Comparison of ENCODE assay signal across 36 cellular contexts in genomic region chr6:4983322-4983721, GRCh38.
"Had no signal": no experiment of that assay in that cellular context is flagged by ENCODE, and none has a peak within 500 bp of the region (broad histone marks: within the 10 kb centered on the region; RNA-seq: fewer than 3 reads in every experiment).

No MANE protein-coding gene starts in this region.

- H3K9ac ChIP-seq: SK-N-SH had no signal

- H3K4me2 ChIP-seq: SK-N-SH had no signal

- H3K36me3 ChIP-seq: brain microvascular endothelial cell, MG63, Peyer's patch, SJSA1 had no signal

- H3K4me1 ChIP-seq: Peyer's patch, SJSA1 had no signal

- H3K27me3 ChIP-seq: brain microvascular endothelial cell, MG63, Peyer's patch, SJSA1 had no signal

- FAIRE-seq: TTC549 had no signal

- H3K9me3 ChIP-seq: MG63 had no signal

- DNase-seq: activated CD4-positive, alpha-beta T cell treated with anti-CD3 and anti-CD28 coated beads, Interleukin-2, amount 10 ng/mL, durations not matched to agents 24 days and 14 days; activated CD4-positive, alpha-beta T cell treated with anti-CD3 and anti-CD28 coated beads, Interleukin-2, amount 50 U/mL, for 4 hours; activated CD8-positive, alpha-beta T cell treated with anti-CD3 and anti-CD28 coated beads for 36 hours; activated effector memory CD4-positive, alpha-beta T cell treated with anti-CD3 and anti-CD28 coated beads, Interleukin-2, amount 50 U/mL, for 16 hours; activated naive CD4-positive, alpha-beta T cell; activated naive CD4-positive, alpha-beta T cell treated with anti-CD3 and anti-CD28 coated beads, Interleukin-2, amount 50 U/mL, for 16 hours; activated naive CD8-positive, alpha-beta T cell treated with anti-CD3 and anti-CD28 coated beads for 36 hours; activated T-cell treated with anti-CD3 and anti-CD28 coated beads, Interleukin-2, amount 50 U/mL, for 1 hour; activated T-cell treated with anti-CD3 and anti-CD28 coated beads, Interleukin-2, amount 50 U/mL, for 72 hours; amniotic stem cell; aorta; brain microvascular endothelial cell; Kasumi-1; KG1; MG63; NCI-H1092; NCI-H1436 treated with DMSO at 0.1 percent for 48 hours; NCI-H1694 treated with DMSO at 0.1 percent for 48 hours; NCI-H2029; NCI-H2107; NCI-H2171; NCI-H510A; NCI-H526; NCI-H748 treated with DMSO at 0.1 percent for 48 hours; NK-92 treated with Interleukin-12 subunit alpha and Interleukin-12 subunit beta, amount 100 ng/mL, for 24 hours; PC-3; Peyer's patch; RPMI8226; SHP77 treated with DMSO at 0.1 percent for 48 hours; SK-N-SH; SW 1271; T-helper 1 cell; T1000 had no signal

- H3K4me3 ChIP-seq: MG63, Peyer's patch, SJSA1 had no signal

- ATAC-seq: activated CD8-positive, alpha-beta T cell treated with anti-CD3 and anti-CD28 coated beads for 36 hours; activated T-cell treated with anti-CD3 and anti-CD28 coated beads, Interleukin-2, amount 50 U/mL, for 72 hours; activated T-helper 17 cell treated with anti-CD3 and anti-CD28 coated beads, Interleukin-2, amount 50 U/mL, for 72 hours; PC-3 had no signal

- H3K27ac ChIP-seq: brain microvascular endothelial cell, Peyer's patch, SJSA1 had no signal
